ENCODE assay signal across 8 cellular contexts in the genomic region with DNA sequence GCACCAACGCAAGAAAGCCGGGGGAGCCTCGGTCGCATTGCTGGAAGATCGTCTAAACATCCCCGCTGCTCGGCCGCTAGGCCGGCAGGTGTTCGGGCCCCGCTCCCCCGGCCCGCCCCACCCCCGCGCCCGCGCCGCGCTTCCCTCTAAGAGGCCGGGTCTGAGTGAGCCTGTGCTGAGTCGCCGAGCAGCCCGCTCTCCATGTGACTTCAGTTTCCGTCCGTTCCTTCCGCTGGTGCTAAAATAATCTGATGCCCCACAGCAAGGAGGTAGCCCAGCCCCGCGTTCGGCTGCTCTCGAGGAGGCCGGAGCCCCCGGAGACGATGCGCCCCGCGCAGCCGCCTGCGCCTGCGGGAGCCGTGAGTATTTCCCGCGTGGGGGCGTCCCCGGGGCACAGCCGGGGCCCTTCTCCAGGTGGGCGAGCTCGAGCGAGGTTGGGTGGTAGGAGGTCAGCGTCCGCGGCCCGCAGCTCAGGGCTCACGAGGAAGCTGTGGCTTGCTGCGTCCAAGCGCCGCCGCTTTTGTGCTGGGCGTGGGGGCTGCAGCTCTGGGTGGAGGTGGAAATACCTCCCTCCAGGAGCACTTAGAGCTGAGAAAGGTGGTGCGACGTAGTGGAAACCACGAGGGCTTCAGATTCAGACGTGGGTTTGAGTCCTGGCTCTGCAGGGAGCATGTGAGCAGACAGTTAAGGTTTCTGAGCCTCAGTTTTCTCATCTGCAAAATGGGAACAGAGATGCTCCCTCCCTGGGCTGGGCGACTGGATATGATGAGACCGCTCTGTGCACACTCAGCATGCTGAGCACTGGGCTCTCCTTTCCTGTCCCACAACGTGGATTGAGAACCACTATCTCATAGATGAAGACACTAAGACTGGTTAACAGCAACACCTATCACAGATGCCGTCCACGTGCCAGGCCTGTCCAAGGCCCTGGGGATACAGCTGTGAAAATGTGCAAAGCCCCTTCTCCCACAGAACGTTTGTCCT. TPM values are rescaled to one million over a fixed set of nuclear protein-coding genes. Genes with fewer than 3 reads are reported as not detected.
DNase-seq lines count a peak whose midpoint lies in the region; ATAC-seq and TF ChIP-seq lines count a peak whose summit lies in the region.

A gene (plus strand): TSS at position 178 of the 984 bp plus-strand sequence. CDS start 14,846 bp downstream, outside the sequence.

- no peak for TF ChIP-seq RAD21 in liver (IDR thresholded peaks at IDR 0.05)

- WGBS in liver = 11% methylated on average over 68 of the region's 68 CpGs

- ATAC-seq in HG03565 (IDR thresholded peaks at IDR 0.05; ENCODE audit: unreplicated experiment) = no peak

- H3K27me3 ChIP-seq in liver (ENCODE audit: control insufficient read depth in 4 of 4, insufficient read depth in 4 of 4, low read length in 3 of 4) = peaks cover 0 to 5% (median 0%) of the 10 kb centered on the region in 4 donors

- no peaks in the 10 kb centered on the region for H3K9me3 ChIP-seq in ES-I3 (ENCODE audit: control insufficient read depth, insufficient read depth, low read length)
- H3K9me3 ChIP-seq in liver (ENCODE audit: control insufficient read depth in 4 of 4, low read length in 3 of 4) = no peaks in the 10 kb centered on the region

- H3K4me3 ChIP-seq in liver (ENCODE audit: low read depth in 1 of 3, low read length in 3 of 3) = peak within 1 kb of the TSS; percentile 0 to 57 (median 40)

- H3K4me1 ChIP-seq in ES-I3 (ENCODE audit: insufficient read depth, low read length) (no peaks in the 10 kb centered on the region; the same call in 1 of the 2 replicates), liver (ENCODE audit: control insufficient read depth in 4 of 4, insufficient read depth in 4 of 4, low read length in 3 of 4) (peaks cover 0 to 5% (median 2%) of the 10 kb centered on the region in 4 donors)

- TF ChIP-seq CTCF in liver (IDR thresholded peaks at IDR 0.05; ENCODE audit: low read depth, low read length, missing input control) = no peak

- H3K36me3 ChIP-seq in ES-I3 (ENCODE audit: insufficient read depth, low read length) = no peaks in the 10 kb centered on the region
- no peaks in the 10 kb centered on the region for H3K36me3 ChIP-seq in liver (ENCODE audit: control insufficient read depth in 4 of 4, insufficient read depth in 3 of 4, low read depth in 1 of 4, low read length in 3 of 4)

- peak within 1 kb of the TSS; percentile 12 for H3K27ac ChIP-seq in cingulate gyrus (ENCODE audit: low read depth, low read length)
- peak within 1 kb of the TSS; percentile 9 to 68 for H3K27ac ChIP-seq in liver (ENCODE audit: low read depth in 1 of 2, low read length in 2 of 2)

- DNase-seq in HCEC 1CT = peak; percentile 39
- peak; percentile 56 for DNase-seq in NCI-H146 treated with DMSO at 0.1 percent for 48 hours (lab: John Stamatoyannopoulos, UW; ENCODE audit: unreplicated experiment)
- peak; percentile 53 for DNase-seq in activated CD4-positive, alpha-beta T cell treated with anti-CD3 and anti-CD28 coated beads for 1 hour
- DNase-seq in stimulated activated CD4-positive, alpha-beta T cell treated with anti-CD3 and anti-CD28 coated beads, Interleukin-4, amount 100 ng/mL, for 4 hours = peak; percentile 59

- H3K9ac ChIP-seq in ES-I3 (ENCODE audit: low read depth, low read length) (peak within 1 kb of the TSS; percentile 83), liver (ENCODE audit: low read depth in 1 of 2, low read length in 2 of 2) (peak within 1 kb of the TSS; percentile 40)

TF ChIP-seq in liver, 16 proteins besides CTCF, POLR2A, EP300 and RAD21:
- TF ChIP-seq, protein P1, sequence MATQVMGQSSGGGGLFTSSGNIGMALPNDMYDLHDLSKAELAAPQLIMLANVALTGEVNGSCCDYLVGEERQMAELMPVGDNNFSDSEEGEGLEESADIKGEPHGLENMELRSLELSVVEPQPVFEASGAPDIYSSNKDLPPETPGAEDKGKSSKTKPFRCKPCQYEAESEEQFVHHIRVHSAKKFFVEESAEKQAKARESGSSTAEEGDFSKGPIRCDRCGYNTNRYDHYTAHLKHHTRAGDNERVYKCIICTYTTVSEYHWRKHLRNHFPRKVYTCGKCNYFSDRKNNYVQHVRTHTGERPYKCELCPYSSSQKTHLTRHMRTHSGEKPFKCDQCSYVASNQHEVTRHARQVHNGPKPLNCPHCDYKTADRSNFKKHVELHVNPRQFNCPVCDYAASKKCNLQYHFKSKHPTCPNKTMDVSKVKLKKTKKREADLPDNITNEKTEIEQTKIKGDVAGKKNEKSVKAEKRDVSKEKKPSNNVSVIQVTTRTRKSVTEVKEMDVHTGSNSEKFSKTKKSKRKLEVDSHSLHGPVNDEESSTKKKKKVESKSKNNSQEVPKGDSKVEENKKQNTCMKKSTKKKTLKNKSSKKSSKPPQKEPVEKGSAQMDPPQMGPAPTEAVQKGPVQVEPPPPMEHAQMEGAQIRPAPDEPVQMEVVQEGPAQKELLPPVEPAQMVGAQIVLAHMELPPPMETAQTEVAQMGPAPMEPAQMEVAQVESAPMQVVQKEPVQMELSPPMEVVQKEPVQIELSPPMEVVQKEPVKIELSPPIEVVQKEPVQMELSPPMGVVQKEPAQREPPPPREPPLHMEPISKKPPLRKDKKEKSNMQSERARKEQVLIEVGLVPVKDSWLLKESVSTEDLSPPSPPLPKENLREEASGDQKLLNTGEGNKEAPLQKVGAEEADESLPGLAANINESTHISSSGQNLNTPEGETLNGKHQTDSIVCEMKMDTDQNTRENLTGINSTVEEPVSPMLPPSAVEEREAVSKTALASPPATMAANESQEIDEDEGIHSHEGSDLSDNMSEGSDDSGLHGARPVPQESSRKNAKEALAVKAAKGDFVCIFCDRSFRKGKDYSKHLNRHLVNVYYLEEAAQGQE (IDR thresholded peaks at IDR 0.05) = no peak
- no peak for TF ChIP-seq FOXA1 (IDR thresholded peaks at IDR 0.05)
- TF ChIP-seq, protein P2, sequence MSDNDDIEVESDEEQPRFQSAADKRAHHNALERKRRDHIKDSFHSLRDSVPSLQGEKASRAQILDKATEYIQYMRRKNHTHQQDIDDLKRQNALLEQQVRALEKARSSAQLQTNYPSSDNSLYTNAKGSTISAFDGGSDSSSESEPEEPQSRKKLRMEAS (IDR thresholded peaks at IDR 0.05) = peak; percentile 16

RNA-seq across cellular contexts. Expression of the gene that starts here (rescaled TPM):
- total RNA-seq in liver = 1 to 10 TPM; 2.7 to 9.2 TPM
- 1 to 10 TPM in 1 of 2 donors, under 1 TPM in 1; 0.82 to 3.4 TPM for polyA plus RNA-seq in liver
